ENCODE assay signal across 8 cellular contexts in the genomic region with DNA sequence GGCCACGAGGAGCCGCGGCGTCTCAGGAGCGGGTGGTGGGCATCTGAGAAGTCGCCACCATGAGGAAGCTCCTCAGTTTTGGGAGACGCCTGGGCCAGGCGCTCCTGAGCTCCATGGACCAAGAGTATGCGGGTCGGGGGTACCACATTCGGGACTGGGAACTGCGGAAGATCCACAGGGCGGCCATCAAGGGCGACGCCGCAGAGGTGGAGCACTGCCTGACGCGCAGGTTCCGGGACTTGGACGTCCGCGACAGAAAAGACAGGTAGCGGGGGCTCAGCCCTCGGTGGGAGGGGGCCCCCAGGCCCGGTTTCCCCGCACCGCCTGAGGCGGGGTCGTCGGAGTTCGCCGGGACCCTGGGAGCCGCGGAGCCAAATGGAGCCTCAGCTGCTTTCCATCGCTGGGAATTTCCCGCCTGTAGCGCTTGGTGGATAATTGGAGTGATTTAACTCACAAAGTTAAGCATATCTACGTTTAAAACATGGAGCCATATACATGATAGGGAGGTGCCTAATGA. TPM values are rescaled to one million over a fixed set of nuclear protein-coding genes. Genes with fewer than 3 reads are reported as not detected.
DNase-seq lines count a peak whose midpoint lies in the region; ATAC-seq, FAIRE-seq and TF ChIP-seq lines count a peak whose summit lies in the region.

No MANE protein-coding gene starts in this region.

- FAIRE-seq in astrocyte (lab: Jason Lieb, UNC) (no peak), HTR-8/SVneo (lab: Jason Lieb, UNC) (no peak)

- no peaks in the 10 kb centered on the region for H3K9me3 Mint-ChIP-seq in CD8-positive, alpha-beta T cell
- no peaks in the 10 kb centered on the region for H3K9me3 Mint-ChIP-seq in astrocyte (ENCODE audit: unreplicated experiment)

- no peaks in the 10 kb centered on the region for H3K36me3 ChIP-seq in CD8-positive, alpha-beta T cell (ENCODE audit: insufficient read depth, low read length)
- H3K36me3 ChIP-seq in KMS-11 (ENCODE audit: insufficient read depth) (no peaks in the 10 kb centered on the region), astrocyte (ENCODE audit: insufficient read depth, low read length) (no peaks in the 10 kb centered on the region), upper lobe of right lung (no peaks in the 10 kb centered on the region)

- H3K27me3 ChIP-seq in CD8-positive, alpha-beta T cell (ENCODE audit: insufficient read depth, low read length) = peaks cover 8% of the 10 kb centered on the region
- H3K27me3 ChIP-seq in KMS-11 (ENCODE audit: insufficient read depth, low read depth) (no peaks in the 10 kb centered on the region), astrocyte (ENCODE audit: insufficient read depth, low read length) (peaks cover 11% of the 10 kb centered on the region), upper lobe of right lung (peaks cover 79% of the 10 kb centered on the region)

- H3K4me1 Mint-ChIP-seq in CD8-positive, alpha-beta T cell (ENCODE audit: low read depth) = peaks cover 10% of the 10 kb centered on the region
- no peaks in the 10 kb centered on the region for H3K4me1 Mint-ChIP-seq in astrocyte (ENCODE audit: low read depth, unreplicated experiment)

- peaks cover 5% of the 10 kb centered on the region for H3K4me1 ChIP-seq in CD8-positive, alpha-beta T cell (ENCODE audit: insufficient read depth, low read length)
- H3K4me1 ChIP-seq in KMS-11 (ENCODE audit: low read depth, poor library complexity, severe bottlenecking) (peaks cover 9% of the 10 kb centered on the region), astrocyte (ENCODE audit: insufficient read depth, low read length) (no peaks in the 10 kb centered on the region), upper lobe of right lung (peaks cover 3% of the 10 kb centered on the region)

- peaks cover 53% of the 10 kb centered on the region for H3K27me3 Mint-ChIP-seq in CD8-positive, alpha-beta T cell (ENCODE audit: low read depth)
- peaks cover 2% of the 10 kb centered on the region for H3K27me3 Mint-ChIP-seq in astrocyte (ENCODE audit: low read depth, unreplicated experiment)

- CTCF ChIA-PET in CD8-positive, alpha-beta T cell (lab: Charles Lee) = interaction anchor here (1.2 kb wide), 1 partner anchor 78 kb away, joined by 4 read pairs; no protein-coding TSS in a partner anchor

- intact Hi-C loops in CD8-positive, alpha-beta T cell (cut with DNase I, micrococcal nuclease) = no loop called here
- intact Hi-C loops in upper lobe of right lung (cut with DNase I) = no loop called here

- DNase-seq in CD8-positive, alpha-beta T cell = peak in 1 of 7 experiments; percentile 5
- DNase-seq in astrocyte (ENCODE audit: low read depth) = no peak
- DNase-seq in left kidney (ENCODE audit: low read depth, low spot score) = peak; percentile 47
- no peak for DNase-seq in upper lobe of right lung
- DNase-seq in HTR-8/SVneo (ENCODE audit: insufficient read length, low spot score) = no peak

- no peak for ATAC-seq in CD8-positive, alpha-beta T cell
- ATAC-seq in upper lobe of right lung = peak; percentile 15
- no peak for ATAC-seq in HG03457 (IDR thresholded peaks at IDR 0.05; ENCODE audit: unreplicated experiment)
- no peak for ATAC-seq in GM21825 (IDR thresholded peaks at IDR 0.05; ENCODE audit: unreplicated experiment)

- H3K36me3 Mint-ChIP-seq in CD8-positive, alpha-beta T cell = no peaks in the 10 kb centered on the region
- no peaks in the 10 kb centered on the region for H3K36me3 Mint-ChIP-seq in astrocyte (ENCODE audit: low read depth, unreplicated experiment)

- POLR2A ChIA-PET in CD8-positive, alpha-beta T cell (lab: Charles Lee) = interaction anchor here (1.6 kb wide), 1 partner anchor 57 kb away, joined by 4 read pairs; no protein-coding TSS in a partner anchor

- H4K20me1 ChIP-seq in KMS-11 (ENCODE audit: insufficient read depth) = no peaks in the 10 kb centered on the region
- no peaks in the 10 kb centered on the region for H4K20me1 ChIP-seq in astrocyte (ENCODE audit: insufficient read depth, low read length)

- no peak overlapping the region for H3K27ac Mint-ChIP-seq in CD8-positive, alpha-beta T cell
- H3K27ac Mint-ChIP-seq in astrocyte (ENCODE audit: unreplicated experiment) = no peak overlapping the region

- peak overlapping the region; percentile 48 for H3K4me3 ChIP-seq in CD8-positive, alpha-beta T cell (ENCODE audit: low read depth, low read length)
- H3K4me3 ChIP-seq in KMS-11 (IDR thresholded peaks at IDR 0.05; ENCODE audit: insufficient read depth, low read depth, low read length) (no peak overlapping the region), astrocyte (ENCODE audit: insufficient read depth, low read depth, low read length) (peak overlapping the region; percentile 64), upper lobe of right lung (peak overlapping the region; percentile 16)

- H3K9ac ChIP-seq in KMS-11 (peak overlapping the region; percentile 84), astrocyte (ENCODE audit: low read length) (peak overlapping the region; percentile 73)

- TF ChIP-seq CTCF in CD8-positive, alpha-beta T cell (IDR thresholded peaks at IDR 0.05) = no peak
- TF ChIP-seq CTCF in KMS-11 (conservative IDR thresholded peaks at IDR 0.05; ENCODE audit: low read depth, low read length) (no peak), astrocyte (IDR thresholded peaks at IDR 0.05; ENCODE audit: insufficient read depth, low read depth, low read length) (no peak), upper lobe of right lung (IDR thresholded peaks at IDR 0.05) (no peak)

- H3K4me3 Mint-ChIP-seq in CD8-positive, alpha-beta T cell = peak overlapping the region; percentile 80
- H3K4me3 Mint-ChIP-seq in astrocyte (ENCODE audit: unreplicated experiment) = peak overlapping the region; percentile 89

- peak overlapping the region; percentile 15; the same call in 1 of the 2 replicates for H3K4me2 ChIP-seq in KMS-11
- H3K4me2 ChIP-seq in astrocyte (ENCODE audit: low read length) = peak overlapping the region; percentile 91

- H3K79me2 ChIP-seq in KMS-11 (ENCODE audit: insufficient read depth, low read depth) (no peaks in the 10 kb centered on the region), astrocyte (ENCODE audit: insufficient read depth, low read length) (no peaks in the 10 kb centered on the region)

- H3K9me3 ChIP-seq in CD8-positive, alpha-beta T cell (ENCODE audit: low read length) = no peaks in the 10 kb centered on the region
- H3K9me3 ChIP-seq in astrocyte (ENCODE audit: insufficient read depth, low read depth, low read length) (no peaks in the 10 kb centered on the region), upper lobe of right lung (no peaks in the 10 kb centered on the region)

- H3K27ac ChIP-seq in CD8-positive, alpha-beta T cell (ENCODE audit: low read depth, low read length) = no peak overlapping the region
- H3K27ac ChIP-seq in KMS-11 (peak overlapping the region; percentile 85), astrocyte (ENCODE audit: low read depth, low read length) (no peak overlapping the region), upper lobe of right lung (no peak overlapping the region)

- H2AFZ ChIP-seq in KMS-11 (ENCODE audit: low read depth) (peak overlapping the region; percentile 57; the same call in 1 of the 2 replicates), astrocyte (ENCODE audit: low read depth, low read length) (peak overlapping the region; percentile 89)

RNA-seq across cellular contexts. Expression of a gene that starts 0.4 kb away (rescaled TPM):
- not detected for total RNA-seq in CD8-positive, alpha-beta T cell
- 5.5 and 6.3 TPM in 2 replicates for total RNA-seq in astrocyte
- 1.2 TPM for total RNA-seq in upper lobe of right lung

RNA-seq across cellular contexts. Expression of a gene that starts 50.8 kb away (rescaled TPM):
- 10 to 100 TPM; 41.8 to 42.3 TPM for total RNA-seq in CD8-positive, alpha-beta T cell
- 57.2 and 60.1 TPM in 2 replicates for total RNA-seq in astrocyte
- total RNA-seq in upper lobe of right lung = 36.4 TPM
